24 cellular contexts compared by ENCODE assay signal in genomic region chr1:29920784-29921183, GRCh38.
"Had no signal": no experiment of that assay in that cellular context is flagged by ENCODE, and none has a peak within 500 bp of the region (broad histone marks: within the 10 kb centered on the region; RNA-seq: fewer than 3 reads in every experiment).

No MANE protein-coding gene starts in this region.

- DNase-seq: hippocampal formation; immature natural killer cell; lower lobe of right lung; mammary epithelial cell; mesenchymal stem cell; naive B cell; natural killer cell; nephron progenitor cell; ovary; stimulated activated CD4-positive, alpha-beta T cell treated with anti-CD3 and anti-CD28 coated beads, Interleukin-4, amount 100 ng/mL, for 24 hours; stimulated activated naive CD4-positive, alpha-beta T cell; tibial artery; trophoblast cell; upper lobe of right lung had no signal

- H3K27me3 ChIP-seq: neural progenitor cell, ovary, right atrium auricular region had no signal

- H2AFZ ChIP-seq: neural progenitor cell had no signal

- H3K4me3 ChIP-seq: lower lobe of right lung, neural progenitor cell, ovary, right atrium auricular region, skin epidermis, suprapubic skin, thoracic aorta, tibial artery, upper lobe of right lung had no signal

- H3K9me3 ChIP-seq: lower lobe of right lung, ovary, right atrium auricular region, suprapubic skin, thoracic aorta, tibial artery, upper lobe of right lung had no signal

- ATAC-seq: lower lobe of right lung; natural killer cell; sciatic nerve; stimulated activated effector memory CD8-positive, alpha-beta T cell treated with anti-CD3 and anti-CD28 coated beads, Interleukin-12 subunit alpha, Interleukin-12 subunit beta, amount 100 ng/mL, for 72 hours; upper lobe of right lung had no signal

- H3K9ac ChIP-seq: neural progenitor cell had no signal

- H3K27ac ChIP-seq: lower lobe of right lung, neural progenitor cell, ovary, right atrium auricular region, skin epidermis, suprapubic skin, thoracic aorta, tibial artery, upper lobe of right lung had no signal

- H3K36me3 ChIP-seq: lower lobe of right lung, neural progenitor cell, ovary, right atrium auricular region, suprapubic skin, thoracic aorta, tibial artery, upper lobe of right lung had no signal

- H3K4me1 ChIP-seq: lower lobe of right lung, neural progenitor cell, suprapubic skin, tibial artery, upper lobe of right lung had no signal

- H3K4me2 ChIP-seq: neural progenitor cell had no signal

- FAIRE-seq: islet of Langerhans, kidney, urothelium cell line had no signal
